ENCODE assay signal across 10 cellular contexts in the genomic region with DNA sequence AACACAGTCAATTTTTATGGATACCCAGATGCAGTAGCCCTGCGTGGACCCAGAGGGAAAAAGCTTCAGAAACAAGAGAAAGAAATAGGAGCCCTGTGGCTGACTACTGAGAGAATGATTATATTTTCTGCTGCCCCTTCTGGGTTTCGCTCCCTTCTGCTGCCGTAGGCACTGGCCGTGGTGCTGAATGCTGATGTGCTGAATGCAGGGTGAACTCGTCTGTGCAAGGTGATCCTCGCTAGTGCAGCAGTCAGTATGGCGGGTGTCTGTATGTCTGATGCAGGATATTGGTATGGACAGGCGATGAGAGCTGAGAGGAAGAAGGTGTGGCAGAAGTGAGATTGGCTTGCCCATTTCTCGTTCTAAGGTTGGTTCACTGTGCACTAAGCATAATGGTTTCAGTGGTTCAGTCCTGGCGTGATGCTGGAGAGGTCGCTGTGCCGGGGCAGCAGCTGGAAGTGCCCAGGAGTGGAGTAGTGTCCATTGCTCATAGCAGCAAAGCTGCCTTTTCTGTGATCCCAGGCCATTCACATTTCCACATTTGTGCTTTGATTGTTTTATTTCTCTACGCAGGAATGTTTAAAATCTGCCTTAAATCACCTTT.
DNase-seq lines count a peak whose midpoint lies in the region; ATAC-seq and TF ChIP-seq lines count a peak whose summit lies in the region.
"Had no signal": no experiment of that assay in that cellular context is flagged by ENCODE, and none has a peak within 500 bp of the region (broad histone marks: within the 10 kb centered on the region; RNA-seq: fewer than 3 reads in every experiment).

No MANE protein-coding gene starts in this region.

- H3K9me3 Mint-ChIP-seq in glutamatergic neuron (ENCODE audit: unreplicated experiment) = peaks cover 2% of the 10 kb centered on the region

- no peak overlapping the region for H3K4me3 Mint-ChIP-seq in glutamatergic neuron (ENCODE audit: unreplicated experiment)
- H3K4me3 Mint-ChIP-seq: CD8-positive, alpha-beta memory T cell; naive B cell had no signal

- no peak for TF ChIP-seq CTCF in heart right ventricle (IDR thresholded peaks at IDR 0.05)
- TF ChIP-seq CTCF in upper lobe of right lung (IDR thresholded peaks at IDR 0.05) = no peak
- TF ChIP-seq CTCF in glutamatergic neuron (IDR thresholded peaks at IDR 0.05; ENCODE audit: partially characterized antibody, unreplicated experiment) = no peak

- no peaks in the 10 kb centered on the region for H3K27me3 Mint-ChIP-seq in glutamatergic neuron (ENCODE audit: unreplicated experiment)

- no peaks in the 10 kb centered on the region for H3K9me3 ChIP-seq in heart right ventricle
- H3K9me3 ChIP-seq in upper lobe of right lung = no peaks in the 10 kb centered on the region

- no peaks in the 10 kb centered on the region for H3K36me3 Mint-ChIP-seq in glutamatergic neuron (ENCODE audit: unreplicated experiment)
- H3K36me3 Mint-ChIP-seq: CD8-positive, alpha-beta memory T cell; naive B cell had no signal

- H3K36me3 ChIP-seq in heart right ventricle = no peaks in the 10 kb centered on the region
- no peaks in the 10 kb centered on the region for H3K36me3 ChIP-seq in upper lobe of right lung

- intact Hi-C loops in heart right ventricle (cut with DNase I) (no loop called here), Right ventricle myocardium superior (cut with DNase I) (no loop called here), upper lobe of right lung (cut with DNase I) (no loop called here)

- DNase-seq in heart right ventricle (peak; percentile 25 to 32), Right ventricle myocardium superior (no peak), SW480 (ENCODE audit: low spot score) (peak; percentile 48), foreskin melanocyte (peak; percentile 6), upper lobe of right lung (no peak), SK-N-DZ (ENCODE audit: low spot score) (no peak), glutamatergic neuron (no peak)
- DNase-seq: CD8-positive, alpha-beta memory T cell; naive B cell had no signal

- H3K4me3 ChIP-seq in heart right ventricle (no peak overlapping the region), upper lobe of right lung (no peak overlapping the region)

- H3K4me1 ChIP-seq in heart right ventricle = no peaks in the 10 kb centered on the region
- H3K4me1 ChIP-seq in upper lobe of right lung = no peaks in the 10 kb centered on the region

- ATAC-seq in heart right ventricle (peak in 2 of 8 donors; percentile 58 to 63), Right ventricle myocardium superior (ENCODE audit: poor library complexity) (no peak), upper lobe of right lung (peak; percentile 53), HG02840 (IDR thresholded peaks at IDR 0.05; ENCODE audit: low FRiP score, unreplicated experiment) (no peak)

- H3K27me3 ChIP-seq in heart right ventricle = peaks cover 0 to 12% (median 8%) of the 10 kb centered on the region in 7 donors
- no peaks in the 10 kb centered on the region for H3K27me3 ChIP-seq in upper lobe of right lung

- whole genome bisulfite sequencing in heart right ventricle, 2 donors = 30 to 35% methylated on average over 13 of the region's 13 CpGs

- peaks cover 6% of the 10 kb centered on the region for H3K4me1 Mint-ChIP-seq in glutamatergic neuron (ENCODE audit: low read depth, unreplicated experiment)
- H3K4me1 Mint-ChIP-seq: CD8-positive, alpha-beta memory T cell; naive B cell had no signal

- H3K27ac Mint-ChIP-seq in glutamatergic neuron (ENCODE audit: unreplicated experiment) = no peak overlapping the region
- H3K27ac Mint-ChIP-seq: CD8-positive, alpha-beta memory T cell; naive B cell had no signal

- H3K27ac ChIP-seq in heart right ventricle = no peak overlapping the region
- H3K27ac ChIP-seq in upper lobe of right lung = no peak overlapping the region

Comparison
In these comparisons a context has a peak if more than half of its experiments do, and no peak if none do; other contexts are left out.
1. DNase-seq: peak in heart right ventricle (2 of 2), SW480 (single experiment) and foreskin melanocyte (single experiment); none in Right ventricle myocardium superior (single experiment), upper lobe of right lung (single experiment), SK-N-DZ (single experiment) and glutamatergic neuron (single experiment).